In the genomic region with DNA sequence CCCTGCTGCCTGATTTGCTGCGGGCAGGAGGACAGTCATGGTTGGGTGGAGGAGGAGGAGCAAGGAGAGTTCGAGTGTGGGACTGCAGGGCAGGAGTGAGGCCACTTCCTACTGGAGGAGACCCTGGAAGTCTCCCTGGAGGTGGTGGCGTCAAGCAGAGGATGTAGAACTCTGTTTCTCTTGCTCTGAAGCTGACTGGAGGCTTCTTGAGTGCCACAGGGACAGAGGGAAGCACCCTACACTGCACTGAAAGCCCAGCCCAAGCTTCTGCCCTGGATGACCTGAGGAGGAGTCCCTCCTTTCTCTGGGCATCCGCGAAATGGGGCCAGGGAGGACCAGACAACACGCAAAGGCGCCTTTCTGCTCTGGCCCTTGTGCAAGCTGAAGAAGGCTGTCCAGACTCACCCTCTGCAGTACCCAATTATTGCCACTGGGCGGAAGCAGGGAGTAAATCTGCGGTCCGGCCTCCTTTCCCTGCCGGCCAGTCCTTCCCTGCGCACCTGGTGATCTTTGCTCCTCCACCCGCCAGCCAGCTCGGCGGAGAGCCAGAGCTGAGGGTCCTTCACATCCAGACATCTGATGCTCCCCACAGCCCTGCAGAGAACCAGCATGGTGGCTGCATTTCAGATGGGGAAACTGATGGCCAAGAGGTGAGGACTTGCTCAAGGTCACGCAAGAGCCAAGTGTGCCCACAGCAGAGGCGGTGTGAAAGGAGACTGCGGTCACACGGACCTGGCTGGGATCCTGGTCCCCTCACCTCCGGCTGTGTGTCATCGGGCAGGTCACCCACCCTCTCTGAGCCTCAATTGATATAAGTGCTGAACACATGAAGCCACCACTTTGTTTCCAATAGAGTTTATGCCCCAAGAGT, we compare ENCODE assay signal across 8 cellular contexts.
DNase-seq lines count a peak whose midpoint lies in the region; ATAC-seq and TF ChIP-seq lines count a peak whose summit lies in the region.

No MANE protein-coding gene starts in this region.

- H3K27ac ChIP-seq in RWPE2 (ENCODE audit: poor library complexity, severe bottlenecking) (peak overlapping the region; percentile 56), gastrocnemius medialis (no peak overlapping the region)

- H3K36me3 ChIP-seq in RWPE2 (ENCODE audit: low read depth) (no peaks in the 10 kb centered on the region), gastrocnemius medialis (no peaks in the 10 kb centered on the region)

- TF ChIP-seq CTCF in RWPE2 (IDR thresholded peaks at IDR 0.05; ENCODE audit: poor library complexity, severe bottlenecking) (peak; percentile 91), gastrocnemius medialis (IDR thresholded peaks at IDR 0.05 in 4 of 5, conservative IDR thresholded peaks at IDR 0.05 in 1 of 5) (peak; percentile 77 to 92 (median 81))

- intact Hi-C loops in gastrocnemius medialis (cut with DNase I; ENCODE audit: low total_unique reads) = loop anchor here (2.0 kb wide), 1 partner anchor 30 kb away; no protein-coding TSS in a partner anchor

- DNase-seq in DMS153 treated with DMSO at 0.1 percent for 48 hours (lab: John Stamatoyannopoulos, UW; ENCODE audit: unreplicated experiment) (peak; percentile 1), DMS153 (lab: John Stamatoyannopoulos, UW) (no peak), HPDE6-E6E7 (ENCODE audit: extremely low spot score) (peak; percentile 41), RWPE2 (ENCODE audit: low spot score) (peak; percentile 78), anterior cingulate cortex (lab: John Stamatoyannopoulos, UW) (peak in 46 of 58 donors; percentile 5 to 74 (median 30)), hippocampal formation (lab: John Stamatoyannopoulos, UW) (peak; percentile 19 to 25), gastrocnemius medialis (peak; percentile 32 to 54)

- H3K4me3 ChIP-seq in RWPE2 (ENCODE audit: severe bottlenecking) = no peak overlapping the region
- no peak overlapping the region for H3K4me3 ChIP-seq in gastrocnemius medialis

- no peaks in the 10 kb centered on the region for H3K9me3 ChIP-seq in RWPE2 (ENCODE audit: severe bottlenecking)
- no peaks in the 10 kb centered on the region for H3K9me3 ChIP-seq in gastrocnemius medialis

- peak; percentile 64 for ATAC-seq in RWPE2 (ENCODE audit: low read depth)
- peak; percentile 78 to 80 for ATAC-seq in gastrocnemius medialis
- no peak for ATAC-seq in GM18870 (IDR thresholded peaks at IDR 0.05; ENCODE audit: unreplicated experiment)

- no peaks in the 10 kb centered on the region for H3K27me3 ChIP-seq in RWPE2 (ENCODE audit: insufficient read depth, poor library complexity, severe bottlenecking)
- no peaks in the 10 kb centered on the region for H3K27me3 ChIP-seq in gastrocnemius medialis

- in situ Hi-C loops in gastrocnemius medialis (cut with MboI; ENCODE audit: low sequenced_read_pairs in 4 of 4) = no loop called here

- no peak for TF ChIP-seq POLR2A in gastrocnemius medialis (IDR thresholded peaks at IDR 0.05)

- peaks cover 13% of the 10 kb centered on the region for H3K4me1 ChIP-seq in RWPE2 (ENCODE audit: insufficient read depth, poor library complexity, severe bottlenecking)
- H3K4me1 ChIP-seq in gastrocnemius medialis = no peaks in the 10 kb centered on the region
